In genomic region chr3:146177986-146178385, GRCh38 we compare ENCODE assay signal across 13 cellular contexts. TPM values are rescaled to one million over a fixed set of nuclear protein-coding genes. Genes with fewer than 3 reads are reported as not detected.
DNase-seq lines count a peak whose midpoint lies in the region; ATAC-seq and TF ChIP-seq lines count a peak whose summit lies in the region.
"Had no signal": no experiment of that assay in that cellular context is flagged by ENCODE, and none has a peak within 500 bp of the region (broad histone marks: within the 10 kb centered on the region; RNA-seq: fewer than 3 reads in every experiment).

No MANE protein-coding gene starts in this region.

- 90 to 92% methylated on average over 4 to 5 of the region's 6 CpGs for WGBS in endodermal cell (ENCODE audit: insufficient coverage in 1 of 2, insufficient read length in 1 of 2), 2 experiments
- WGBS in smooth muscle cell (ENCODE audit: low lambda C conversion rate): 95% methylated on average over 6 of the region's 6 CpGs

- H3K27me3 Mint-ChIP-seq in endodermal cell (ENCODE audit: insufficient read depth) (peaks cover 2% of the 10 kb centered on the region), nephron (ENCODE audit: low read depth) (no peaks in the 10 kb centered on the region)
- H3K27me3 Mint-ChIP-seq: CD4-positive, CD25-positive, alpha-beta regulatory T cell had no signal

- H3K9me3 Mint-ChIP-seq in endodermal cell (peaks cover 3% of the 10 kb centered on the region), nephron (peaks cover 5% of the 10 kb centered on the region)
- H3K9me3 Mint-ChIP-seq: H9 had no signal

- no peak overlapping the region for H3K4me3 ChIP-seq in right atrium auricular region
- no peak overlapping the region for H3K4me3 ChIP-seq in endodermal cell (ENCODE audit: low read length)
- no peak overlapping the region for H3K4me3 ChIP-seq in smooth muscle cell
- H3K4me3 ChIP-seq: BLaER1 treated with 17β-estradiol and CSF1 and Interleukin-3, amounts not matched to agents 10 nM and 100 nM had no signal

- H3K27me3 ChIP-seq in right atrium auricular region (no peaks in the 10 kb centered on the region), endodermal cell (ENCODE audit: control insufficient read depth, insufficient read depth, low read length, poor library complexity, severe bottlenecking) (no peaks in the 10 kb centered on the region), smooth muscle cell (ENCODE audit: low read depth) (no peaks in the 10 kb centered on the region)
- H3K27me3 ChIP-seq: BLaER1 treated with 17β-estradiol and CSF1 and Interleukin-3, amounts not matched to agents 10 nM and 100 nM had no signal

- intact Hi-C loops in Right ventricle myocardium superior (cut with DNase I): no loop called here

- no peaks in the 10 kb centered on the region for H4K20me1 ChIP-seq in smooth muscle cell (ENCODE audit: low read depth)
- H4K20me1 ChIP-seq: BLaER1 treated with 17β-estradiol and CSF1 and Interleukin-3, amounts not matched to agents 10 nM and 100 nM had no signal

- DNase-seq in Right ventricle myocardium superior (no peak), right atrium auricular region (ENCODE audit: low spot score) (no peak), endodermal cell (no peak), smooth muscle cell (lab: John Stamatoyannopoulos, UW; ENCODE audit: unreplicated experiment) (no peak)
- DNase-seq in central memory CD4-positive, alpha-beta T cell: no peak
- DNase-seq: 8988T; CD4-positive, CD25-positive, alpha-beta regulatory T cell; DMS53; GF-D8; H9 had no signal

- H3K4me3 Mint-ChIP-seq in endodermal cell: no peak overlapping the region
- no peak overlapping the region for H3K4me3 Mint-ChIP-seq in nephron
- H3K4me3 Mint-ChIP-seq: CD4-positive, CD25-positive, alpha-beta regulatory T cell; H9 had no signal

- peak overlapping the region; percentile 18 for H2AFZ ChIP-seq in smooth muscle cell (ENCODE audit: low read depth)

- no peak overlapping the region for H3K27ac ChIP-seq in right atrium auricular region
- no peak overlapping the region for H3K27ac ChIP-seq in endodermal cell (ENCODE audit: low read depth, low read length)
- no peak overlapping the region for H3K27ac ChIP-seq in smooth muscle cell (ENCODE audit: low read depth)
- H3K27ac ChIP-seq: BLaER1 treated with 17β-estradiol and CSF1 and Interleukin-3, amounts not matched to agents 10 nM and 100 nM had no signal

- ATAC-seq in Right ventricle myocardium superior (ENCODE audit: poor library complexity) (peak; percentile 57), HG03354 (IDR thresholded peaks at IDR 0.05; ENCODE audit: poor library complexity, severe bottlenecking, unreplicated experiment) (no peak)

- H3K79me2 ChIP-seq in smooth muscle cell (ENCODE audit: low read depth): no peaks in the 10 kb centered on the region

- H3K9ac ChIP-seq in endodermal cell (ENCODE audit: extremely low read depth, low read length, poor library complexity, severe bottlenecking) (no peak overlapping the region), smooth muscle cell (ENCODE audit: low read depth) (no peak overlapping the region)
- H3K9ac ChIP-seq: BLaER1 treated with 17β-estradiol and CSF1 and Interleukin-3, amounts not matched to agents 10 nM and 100 nM had no signal

- H3F3A ChIP-seq in smooth muscle cell (ENCODE audit: low read depth): peaks cover 13% of the 10 kb centered on the region

- H3K36me3 Mint-ChIP-seq in endodermal cell (ENCODE audit: low read depth) (peaks cover 5% of the 10 kb centered on the region), nephron (ENCODE audit: low read depth) (no peaks in the 10 kb centered on the region)
- H3K36me3 Mint-ChIP-seq: CD4-positive, CD25-positive, alpha-beta regulatory T cell had no signal

- TF ChIP-seq CTCF in right atrium auricular region (IDR thresholded peaks at IDR 0.05): no peak
- no peak for TF ChIP-seq CTCF in endodermal cell (conservative IDR thresholded peaks at IDR 0.05)
- TF ChIP-seq CTCF in nephron (IDR thresholded peaks at IDR 0.05; ENCODE audit: unreplicated experiment in 3 of 3): no peak
- no peak for TF ChIP-seq CTCF in smooth muscle cell (IDR thresholded peaks at IDR 0.05; ENCODE audit: borderline replicate concordance, insufficient read depth, poor library complexity, severe bottlenecking)

- H3K4me1 Mint-ChIP-seq in endodermal cell: peaks cover 8% of the 10 kb centered on the region
- H3K4me1 Mint-ChIP-seq in nephron: peaks cover 6% of the 10 kb centered on the region
- H3K4me1 Mint-ChIP-seq: CD4-positive, CD25-positive, alpha-beta regulatory T cell had no signal

- H3K27ac Mint-ChIP-seq in endodermal cell: peak overlapping the region; percentile 27
- H3K27ac Mint-ChIP-seq in nephron: peak overlapping the region in 2 of 3 experiments; percentile 27 to 29
- H3K27ac Mint-ChIP-seq: CD4-positive, CD25-positive, alpha-beta regulatory T cell; H9 had no signal

- no peak overlapping the region for H3K4me2 ChIP-seq in smooth muscle cell
- H3K4me2 ChIP-seq: BLaER1 treated with 17β-estradiol and CSF1 and Interleukin-3, amounts not matched to agents 10 nM and 100 nM had no signal

- no peaks in the 10 kb centered on the region for H3K36me3 ChIP-seq in right atrium auricular region
- H3K36me3 ChIP-seq in endodermal cell (ENCODE audit: control insufficient read depth, insufficient read depth, low read length): no peaks in the 10 kb centered on the region
- H3K36me3 ChIP-seq in smooth muscle cell (ENCODE audit: low read depth): no peaks in the 10 kb centered on the region
- H3K36me3 ChIP-seq: BLaER1 treated with 17β-estradiol and CSF1 and Interleukin-3, amounts not matched to agents 10 nM and 100 nM had no signal

- no peaks in the 10 kb centered on the region for H3K4me1 ChIP-seq in right atrium auricular region
- peaks cover 4% of the 10 kb centered on the region for H3K4me1 ChIP-seq in endodermal cell (ENCODE audit: control insufficient read depth, insufficient read depth, low read length)
- peaks cover 6% of the 10 kb centered on the region for H3K4me1 ChIP-seq in smooth muscle cell (ENCODE audit: low read depth)
- H3K4me1 ChIP-seq: BLaER1 treated with 17β-estradiol and CSF1 and Interleukin-3, amounts not matched to agents 10 nM and 100 nM had no signal

- no peaks in the 10 kb centered on the region for H3K9me3 ChIP-seq in right atrium auricular region
- no peaks in the 10 kb centered on the region for H3K9me3 ChIP-seq in endodermal cell (ENCODE audit: control insufficient read depth, low read length)
- no peaks in the 10 kb centered on the region for H3K9me3 ChIP-seq in smooth muscle cell (replicated peaks; ENCODE audit: low read depth)
- H3K9me3 ChIP-seq: BLaER1 treated with 17β-estradiol and CSF1 and Interleukin-3, amounts not matched to agents 10 nM and 100 nM had no signal

RNA-seq across cellular contexts. Expression of gene PLOD2, which starts 17.0 kb away (rescaled TPM):
- total RNA-seq in Right ventricle myocardium superior (16.9 TPM), right atrium auricular region (10 to 100 TPM; 18.2 to 30.5 TPM), endodermal cell (10 to 100 TPM; 37.9 to 65.5 TPM), smooth muscle cell (658 and 786 TPM in 2 replicates)
- 35.4 TPM for polyA plus RNA-seq in endodermal cell (2013, experiment 1 of 2)
- polyA plus RNA-seq in endodermal cell (2013, experiment 2 of 2): 40.9 TPM
- 293 and 372 TPM in 2 replicates for polyA plus RNA-seq in smooth muscle cell
- polyA plus RNA-seq: CD4-positive, CD25-positive, alpha-beta regulatory T cell had no signal
